ENCODE assay signal across 24 cellular contexts in genomic region chr17:61989509-61989908, GRCh38.
"Had no signal": no experiment of that assay in that cellular context is flagged by ENCODE, and none has a peak within 500 bp of the region (broad histone marks: within the 10 kb centered on the region; RNA-seq: fewer than 3 reads in every experiment).

No MANE protein-coding gene starts in this region.

- H3K27ac ChIP-seq: hepatocyte, left ventricle myocardium inferior, ovary, right atrium auricular region, right lobe of liver, transverse colon, upper lobe of left lung had no signal

- H3K4me1 ChIP-seq: right atrium auricular region, right lobe of liver, transverse colon had no signal

- H3K27me3 Mint-ChIP-seq: memory B cell; naive thymus-derived CD4-positive, alpha-beta T cell; natural killer cell treated with Interleukin-12 subunit alpha and Interleukin-12 subunit beta and Interleukin-15 and Interleukin-18, amount 100 ng/mL, for 72 hours; progenitor cell of endocrine pancreas; stimulated activated memory B cell treated with anti-CD40 and anti-IgM and Interleukin-4, amounts not matched to agents 10 μg/mL and 1 μg/mL and 100 μg/mL, for 72 hours; stimulated activated naive CD8-positive, alpha-beta T cell treated with anti-CD3 and anti-CD28 coated beads, Interleukin-15, amount 100 ng/mL, for 72 hours had no signal

- H3K9me3 Mint-ChIP-seq: memory B cell; naive thymus-derived CD4-positive, alpha-beta T cell; natural killer cell treated with Interleukin-12 subunit alpha and Interleukin-12 subunit beta and Interleukin-15 and Interleukin-18, amount 100 ng/mL, for 72 hours; stimulated activated memory B cell treated with anti-CD40 and anti-IgM and Interleukin-4, amounts not matched to agents 10 μg/mL and 1 μg/mL and 100 μg/mL, for 72 hours; stimulated activated naive CD8-positive, alpha-beta T cell treated with anti-CD3 and anti-CD28 coated beads, Interleukin-15, amount 100 ng/mL, for 72 hours had no signal

- H3K9me3 ChIP-seq: left ventricle myocardium inferior, mucosa of descending colon, ovary, right atrium auricular region, right lobe of liver, transverse colon, upper lobe of left lung had no signal

- H3K36me3 ChIP-seq: ovary had no signal

- ATAC-seq: mucosa of descending colon; naive thymus-derived CD4-positive, alpha-beta T cell; natural killer cell treated with Interleukin-12 subunit alpha and Interleukin-12 subunit beta and Interleukin-15 and Interleukin-18, amount 100 ng/mL, for 72 hours; right lobe of liver; stimulated activated memory B cell treated with anti-CD40 and anti-IgM and Interleukin-4, amounts not matched to agents 10 μg/mL and 1 μg/mL and 100 μg/mL, for 72 hours; stimulated activated naive CD8-positive, alpha-beta T cell treated with anti-CD3 and anti-CD28 coated beads, Interleukin-15, amount 100 ng/mL, for 72 hours had no signal

- H2AFZ ChIP-seq: hepatocyte had no signal

- H3K4me3 ChIP-seq: hepatocyte, left ventricle myocardium inferior, lung, mucosa of descending colon, ovary, right atrium auricular region, right lobe of liver, smooth muscle cell, transverse colon, upper lobe of left lung had no signal

- H3K27me3 ChIP-seq: hepatocyte, ovary, right atrium auricular region, right lobe of liver, transverse colon, upper lobe of left lung had no signal

- H3K4me3 Mint-ChIP-seq: memory B cell; naive thymus-derived CD4-positive, alpha-beta T cell; natural killer cell treated with Interleukin-12 subunit alpha and Interleukin-12 subunit beta and Interleukin-15 and Interleukin-18, amount 100 ng/mL, for 72 hours; stimulated activated memory B cell treated with anti-CD40 and anti-IgM and Interleukin-4, amounts not matched to agents 10 μg/mL and 1 μg/mL and 100 μg/mL, for 72 hours; stimulated activated naive CD8-positive, alpha-beta T cell treated with anti-CD3 and anti-CD28 coated beads, Interleukin-15, amount 100 ng/mL, for 72 hours had no signal

- H3K27ac Mint-ChIP-seq: memory B cell; natural killer cell treated with Interleukin-12 subunit alpha and Interleukin-12 subunit beta and Interleukin-15 and Interleukin-18, amount 100 ng/mL, for 72 hours; stimulated activated memory B cell treated with anti-CD40 and anti-IgM and Interleukin-4, amounts not matched to agents 10 μg/mL and 1 μg/mL and 100 μg/mL, for 72 hours; stimulated activated naive CD8-positive, alpha-beta T cell treated with anti-CD3 and anti-CD28 coated beads, Interleukin-15, amount 100 ng/mL, for 72 hours had no signal

- H3K4me1 Mint-ChIP-seq: memory B cell; stimulated activated memory B cell treated with anti-CD40 and anti-IgM and Interleukin-4, amounts not matched to agents 10 μg/mL and 1 μg/mL and 100 μg/mL, for 72 hours had no signal

- DNase-seq: islet precursor cell; left ventricle myocardium inferior; midbrain; mucosa of descending colon; naive thymus-derived CD4-positive, alpha-beta T cell; ovary; right lobe of liver; stimulated activated CD4-positive, alpha-beta T cell treated with anti-CD3 and anti-CD28 coated beads, Interleukin-1b, Interleukin-23, amount 100 ng/mL, for 48 hours; stimulated activated CD4-positive, alpha-beta T cell treated with anti-CD3 and anti-CD28 coated beads, Interleukin-2, amount 100 ng/mL, for 48 hours; stimulated activated CD4-positive, alpha-beta T cell treated with anti-CD3 and anti-CD28 coated beads, Interleukin-4, amount 100 ng/mL, for 4 hours; stimulated activated CD8-positive, alpha-beta memory T cell treated with anti-CD3 and anti-CD28 coated beads, Interleukin-4, amount 100 ng/mL, for 48 hours; stimulated activated naive CD4-positive, alpha-beta T cell treated with Interleukin-2 at 50 U/mL for 16 hours; stimulated activated naive CD8-positive, alpha-beta T cell treated with anti-CD3 and anti-CD28 coated beads, Interleukin-15, amount 100 ng/mL, for 72 hours; substantia nigra; transverse colon; upper lobe of left lung had no signal

- H3K4me2 ChIP-seq: hepatocyte, smooth muscle cell had no signal
